Comparison of ENCODE assay signal across 23 cellular contexts in the genomic region with DNA sequence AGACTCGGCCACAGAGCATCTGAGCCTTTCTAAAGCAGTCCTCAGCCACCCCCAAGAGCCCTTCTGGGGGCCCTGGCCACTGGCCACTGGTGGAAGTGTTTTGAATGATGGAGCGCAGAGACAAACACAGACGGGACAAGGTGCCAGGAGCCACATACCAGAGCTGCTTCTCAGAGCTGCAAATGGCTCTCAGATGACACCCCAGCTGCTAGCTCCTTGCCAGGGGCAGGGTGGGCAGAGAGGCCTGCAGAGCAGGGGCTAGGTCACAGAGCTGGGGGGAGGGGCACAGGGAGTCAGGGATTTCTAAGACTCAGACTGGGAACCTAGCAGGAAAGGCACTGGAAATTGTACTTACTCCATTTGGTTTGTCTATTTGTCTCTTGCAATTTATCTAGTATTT. TPM values are rescaled to one million over a fixed set of nuclear protein-coding genes. Genes with fewer than 3 reads are reported as not detected.
DNase-seq lines count a peak whose midpoint lies in the region; ATAC-seq and TF ChIP-seq lines count a peak whose summit lies in the region.
"Had no signal": no experiment of that assay in that cellular context is flagged by ENCODE, and none has a peak within 500 bp of the region (broad histone marks: within the 10 kb centered on the region; RNA-seq: fewer than 3 reads in every experiment).

No MANE protein-coding gene starts in this region.

- no peak overlapping the region for H3K9ac ChIP-seq in mesendoderm (ENCODE audit: low read length)

- H4K5ac ChIP-seq in mesendoderm (ENCODE audit: low read length) = no peak overlapping the region

- TF ChIP-seq CTCF in left ventricle myocardium inferior (IDR thresholded peaks at IDR 0.05; ENCODE audit: borderline replicate concordance) (no peak), heart right ventricle (IDR thresholded peaks at IDR 0.05) (no peak), VCaP (conservative IDR thresholded peaks at IDR 0.05) (no peak)

- DNase-seq in left ventricle myocardium inferior = peak; percentile 39
- DNase-seq in heart right ventricle = no peak
- peak; percentile 23 for DNase-seq in mesendoderm
- no peak for DNase-seq in stimulated activated naive CD4-positive, alpha-beta T cell (lab: John Stamatoyannopoulos, UW)
- no peak for DNase-seq in putamen (ENCODE audit: low spot score)
- no peak for DNase-seq in GOT3 (lab: John Stamatoyannopoulos, UW)
- DNase-seq: activated CD8-positive, alpha-beta memory T cell treated with anti-CD3 and anti-CD28 coated beads, Interleukin-2, amount 50 U/mL, for 48 hours; activated gamma-delta T cell treated with Interleukin-2 at 50 U/mL for 16 hours; amniotic stem cell; Caco-2; caudate nucleus; dorsolateral prefrontal cortex; erythroblast; H9; mucosa of descending colon; NCI-H1417 treated with DMSO at 0.1 percent for 48 hours; NCI-H345; occipital lobe; right cardiac atrium; stimulated activated CD4-positive, alpha-beta T cell treated with anti-CD3 and anti-CD28 coated beads, Interleukin-15, amount 100 ng/mL, for 24 hours; SW 1271 had no signal

- H3K27ac ChIP-seq in left ventricle myocardium inferior (replicated peaks) (peak overlapping the region; percentile 50), heart right ventricle (peak overlapping the region in 3 of 10 donors; percentile 38 to 57 (median 56)), VCaP (peak overlapping the region; percentile 66), mesendoderm (ENCODE audit: low read depth, low read length) (no peak overlapping the region), urinary bladder (ENCODE audit: low read depth) (peak overlapping the region; percentile 4)
- H3K27ac ChIP-seq: dorsolateral prefrontal cortex had no signal

- H3K9me3 ChIP-seq in left ventricle myocardium inferior (replicated peaks) (no peaks in the 10 kb centered on the region), heart right ventricle (no peaks in the 10 kb centered on the region)
- H3K9me3 ChIP-seq: Caco-2, mucosa of descending colon had no signal

- no peak overlapping the region for H3K23ac ChIP-seq in mesendoderm (ENCODE audit: low read length)

- H3K4me3 ChIP-seq in left ventricle myocardium inferior = no peak overlapping the region
- no peak overlapping the region for H3K4me3 ChIP-seq in heart right ventricle
- H3K4me3 ChIP-seq in mesendoderm (ENCODE audit: low read length) = no peak overlapping the region
- no peak overlapping the region for H3K4me3 ChIP-seq in urinary bladder (ENCODE audit: low read depth, low read length)
- H3K4me3 ChIP-seq: dorsolateral prefrontal cortex, mucosa of descending colon had no signal

- H3K79me1 ChIP-seq in mesendoderm (ENCODE audit: low read length) = no peaks in the 10 kb centered on the region

- no peaks in the 10 kb centered on the region for H3K36me3 ChIP-seq in left ventricle myocardium inferior
- H3K36me3 ChIP-seq in heart right ventricle = no peaks in the 10 kb centered on the region
- no peaks in the 10 kb centered on the region for H3K36me3 ChIP-seq in mesendoderm (ENCODE audit: control insufficient read depth, insufficient read depth, low read length)
- H3K36me3 ChIP-seq in urinary bladder (ENCODE audit: insufficient read depth) = no peaks in the 10 kb centered on the region

- no peaks in the 10 kb centered on the region for H3K27me3 ChIP-seq in left ventricle myocardium inferior (ENCODE audit: low read depth)
- H3K27me3 ChIP-seq in heart right ventricle = no peaks in the 10 kb centered on the region
- no peaks in the 10 kb centered on the region for H3K27me3 ChIP-seq in mesendoderm (ENCODE audit: insufficient read depth, low read length, poor library complexity)
- H3K27me3 ChIP-seq: dorsolateral prefrontal cortex had no signal

- H2BK120ac ChIP-seq in mesendoderm (ENCODE audit: low read depth, low read length) = no peak overlapping the region

- H4K8ac ChIP-seq in mesendoderm (ENCODE audit: low read depth, low read length) = no peak overlapping the region

- intact Hi-C loops in left ventricle myocardium inferior (cut with micrococcal nuclease) = no loop called here
- intact Hi-C loops in heart right ventricle (cut with DNase I) = no loop called here

- H2BK5ac ChIP-seq in mesendoderm (ENCODE audit: low read length) = no peak overlapping the region

- H3K79me2 ChIP-seq in mesendoderm (ENCODE audit: control insufficient read depth, insufficient read depth, low read length) = no peaks in the 10 kb centered on the region

- peaks cover 79% of the 10 kb centered on the region for H3K4me1 ChIP-seq in left ventricle myocardium inferior
- peaks cover 11 to 63% (median 24%) of the 10 kb centered on the region in 9 donors for H3K4me1 ChIP-seq in heart right ventricle
- peaks cover 2% of the 10 kb centered on the region for H3K4me1 ChIP-seq in mesendoderm (ENCODE audit: control insufficient read depth, low read depth, low read length)
- no peaks in the 10 kb centered on the region for H3K4me1 ChIP-seq in urinary bladder (ENCODE audit: insufficient read depth)
- H3K4me1 ChIP-seq: Caco-2 had no signal

- H3K4me2 ChIP-seq in mesendoderm (ENCODE audit: low read length) = no peak overlapping the region

- no peak overlapping the region for H3K4ac ChIP-seq in mesendoderm (ENCODE audit: low read depth, low read length)

- H3K56ac ChIP-seq in mesendoderm (ENCODE audit: low read length) = no peak overlapping the region

- no peak for ATAC-seq in heart right ventricle
- ATAC-seq: mucosa of descending colon had no signal

- H3K18ac ChIP-seq in mesendoderm (ENCODE audit: low read length) = no peak overlapping the region

- WGBS in heart right ventricle, 2 donors = 52 to 60% methylated on average over 3 of the region's 3 CpGs
- no CpG with 5 or more reads among the region's 3 CpGs for WGBS in mesendoderm (ENCODE audit: extremely low coverage, insufficient coverage, low lambda C conversion rate)
- 55% methylated on average over 3 of the region's 3 CpGs for WGBS in urinary bladder

- H2BK15ac ChIP-seq in mesendoderm (replicated peaks; ENCODE audit: low read depth) = no peak overlapping the region

- no peak overlapping the region for H2AK5ac ChIP-seq in mesendoderm (ENCODE audit: low read length)

RNA-seq across cellular contexts. Expression of gene KCNN3, which starts 30.4 kb away (rescaled TPM):
- 4.8 TPM for total RNA-seq in left ventricle myocardium inferior
- total RNA-seq in heart right ventricle = 1 to 10 TPM in 9 of 10 donors, under 1 TPM in 1; 0.52 to 5.9 (median 2.7) TPM
- polyA plus RNA-seq in heart right ventricle = under 1 TPM; 0.17 to 0.59 TPM
- 0.28 TPM for polyA plus RNA-seq in mesendoderm (2013, experiment 1 of 2)
- 0.18 TPM for polyA plus RNA-seq in mesendoderm (2013, experiment 2 of 2)
- total RNA-seq in urinary bladder = 16.6 TPM
- polyA plus RNA-seq in urinary bladder = 1.5 TPM

Comparison
In these comparisons a context has a peak if more than half of its experiments do, and no peak if none do; other contexts are left out.
1. DNase-seq: peak in left ventricle myocardium inferior (single experiment) and mesendoderm (single experiment); none in heart right ventricle (0 of 2), stimulated activated naive CD4-positive, alpha-beta T cell (0 of 6), putamen (single experiment) and GOT3 (single experiment).